ENCODE assay signal across 8 cellular contexts in the genomic region with DNA sequence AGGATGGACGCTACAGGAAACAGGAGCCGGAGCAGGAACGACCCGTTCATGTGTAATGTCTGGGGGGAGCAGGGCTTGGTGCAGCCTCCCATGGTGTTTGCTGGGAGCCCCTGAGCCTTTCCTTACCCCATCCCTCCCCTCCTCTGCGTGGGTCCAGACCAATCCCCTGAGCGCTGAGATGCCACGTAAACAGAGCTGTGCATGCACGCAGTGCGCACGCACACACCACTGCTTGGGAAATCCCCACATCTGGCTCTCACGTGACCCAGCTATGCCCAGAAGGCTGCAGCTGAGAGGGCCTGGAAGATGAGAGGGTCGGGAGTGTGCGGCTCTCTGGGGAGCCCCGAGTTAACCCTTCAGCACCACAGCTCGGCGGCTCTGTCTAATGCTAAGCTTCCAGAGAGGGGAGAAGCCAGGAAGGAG.
DNase-seq lines count a peak whose midpoint lies in the region; ATAC-seq, FAIRE-seq and TF ChIP-seq lines count a peak whose summit lies in the region.

No MANE protein-coding gene starts in this region.

- 35 to 71% methylated on average over 16 of the region's 16 CpGs for WGBS in sigmoid colon, 2 donors

- DNase-seq in GM18507 (ENCODE audit: extremely low spot score, insufficient read length, low read depth), result peak; percentile 77
- peak; percentile 90 to 97 for DNase-seq in SJSA1 (ENCODE audit: low read depth in 1 of 2, low spot score in 2 of 2)
- peak; percentile 77 for DNase-seq in activated naive CD8-positive, alpha-beta T cell treated with anti-CD3 and anti-CD28 coated beads, Interleukin-2, amount 50 U/mL, for 24 hours
- peak; percentile 79 for DNase-seq in left ventricle myocardium inferior
- peak; percentile 98 for DNase-seq in sigmoid colon
- DNase-seq in NCI-H2029 (lab: John Stamatoyannopoulos, UW), result no peak
- no peak for DNase-seq in SW 1271 (lab: John Stamatoyannopoulos, UW)

- FAIRE-seq in GM18507 (lab: Jason Lieb, UNC), result peak; percentile 94

- peak in 2 of 4 donors; percentile 46 to 85 for TF ChIP-seq EP300 in sigmoid colon (IDR thresholded peaks at IDR 0.05)

- peak in 1 of 2 donors; percentile 29 for TF ChIP-seq POLR2A in sigmoid colon (IDR thresholded peaks at IDR 0.05)

- H3K4me3 ChIP-seq in SJSA1 (peak overlapping the region; percentile 41), left ventricle myocardium inferior (peak overlapping the region; percentile 49), sigmoid colon (peak overlapping the region; percentile 33 to 53 (median 42))

- peaks cover 18% of the 10 kb centered on the region for H3K4me1 Mint-ChIP-seq in activated naive CD8-positive, alpha-beta T cell treated with anti-CD3 and anti-CD28 coated beads, Interleukin-2, amount 50 U/mL, for 24 hours

- H3K4me1 ChIP-seq in SJSA1 (replicated peaks) (peaks cover 34% of the 10 kb centered on the region), left ventricle myocardium inferior (peaks cover 45% of the 10 kb centered on the region), sigmoid colon (peaks cover 0 to 36% (median 31%) of the 10 kb centered on the region in 4 donors)

- H3K9me3 ChIP-seq in SJSA1 (replicated peaks) (no peaks in the 10 kb centered on the region), left ventricle myocardium inferior (replicated peaks) (no peaks in the 10 kb centered on the region), sigmoid colon (no peaks in the 10 kb centered on the region)

- no peaks in the 10 kb centered on the region for H3K9me3 Mint-ChIP-seq in activated naive CD8-positive, alpha-beta T cell treated with anti-CD3 and anti-CD28 coated beads, Interleukin-2, amount 50 U/mL, for 24 hours

- TF ChIP-seq CTCF in left ventricle myocardium inferior (IDR thresholded peaks at IDR 0.05; ENCODE audit: borderline replicate concordance) (no peak), sigmoid colon (IDR thresholded peaks at IDR 0.05) (no peak)

- peak overlapping the region; percentile 73 for H3K4me3 Mint-ChIP-seq in activated naive CD8-positive, alpha-beta T cell treated with anti-CD3 and anti-CD28 coated beads, Interleukin-2, amount 50 U/mL, for 24 hours

- H3K27ac ChIP-seq in SJSA1, result peak overlapping the region; percentile 81
- peak overlapping the region; percentile 80 for H3K27ac ChIP-seq in left ventricle myocardium inferior (replicated peaks)
- peak overlapping the region; percentile 77 to 87 (median 79) for H3K27ac ChIP-seq in sigmoid colon

- H3K27ac Mint-ChIP-seq in activated naive CD8-positive, alpha-beta T cell treated with anti-CD3 and anti-CD28 coated beads, Interleukin-2, amount 50 U/mL, for 24 hours, result peak overlapping the region; percentile 77

- H3K27me3 Mint-ChIP-seq in activated naive CD8-positive, alpha-beta T cell treated with anti-CD3 and anti-CD28 coated beads, Interleukin-2, amount 50 U/mL, for 24 hours, result no peaks in the 10 kb centered on the region

- ATAC-seq in HG02870 (IDR thresholded peaks at IDR 0.05; ENCODE audit: unreplicated experiment), result peak; percentile 72
- peak; percentile 97 for ATAC-seq in activated naive CD8-positive, alpha-beta T cell treated with anti-CD3 and anti-CD28 coated beads, Interleukin-2, amount 50 U/mL, for 24 hours

- no peaks in the 10 kb centered on the region for H3K36me3 Mint-ChIP-seq in activated naive CD8-positive, alpha-beta T cell treated with anti-CD3 and anti-CD28 coated beads, Interleukin-2, amount 50 U/mL, for 24 hours (ENCODE audit: low read depth)

- intact Hi-C loops in left ventricle myocardium inferior (cut with micrococcal nuclease), result no loop called here
- intact Hi-C loops in sigmoid colon (cut with DNase I), result no loop called here

- H3K27me3 ChIP-seq in SJSA1 (replicated peaks), result no peaks in the 10 kb centered on the region
- H3K27me3 ChIP-seq in left ventricle myocardium inferior (ENCODE audit: low read depth), result no peaks in the 10 kb centered on the region
- no peaks in the 10 kb centered on the region for H3K27me3 ChIP-seq in sigmoid colon

- no peaks in the 10 kb centered on the region for H3K36me3 ChIP-seq in SJSA1
- H3K36me3 ChIP-seq in left ventricle myocardium inferior, result no peaks in the 10 kb centered on the region
- H3K36me3 ChIP-seq in sigmoid colon, result no peaks in the 10 kb centered on the region

Comparison
In these comparisons a context has a peak if more than half of its experiments do, and no peak if none do; other contexts are left out.
1. DNase-seq: peak in GM18507 (single experiment), SJSA1 (2 of 2), activated naive CD8-positive, alpha-beta T cell treated with anti-CD3 and anti-CD28 coated beads, Interleukin-2, amount 50 U/mL, for 24 hours (single experiment), left ventricle myocardium inferior (single experiment) and sigmoid colon (single experiment); none in NCI-H2029 (single experiment) and SW 1271 (0 of 2).
2. Peak in every context shown above with its lines, with median percentiles within 50 percentile points of each other: H3K27ac ChIP-seq and H3K4me3 ChIP-seq.